ENCODE assay signal across 30 cellular contexts in genomic region chrX:18890724-18891560, GRCh38.
DNase-seq lines count a peak whose midpoint lies in the region; ATAC-seq, FAIRE-seq and TF ChIP-seq lines count a peak whose summit lies in the region.
"Had no signal": no experiment of that assay in that cellular context is flagged by ENCODE, and none has a peak within 500 bp of the region (broad histone marks: within the 10 kb centered on the region; RNA-seq: fewer than 3 reads in every experiment).

No MANE protein-coding gene starts in this region.

- 94% methylated on average over 8 of the region's 24 CpGs for WGBS in HepG2 (ENCODE audit: low lambda C conversion rate)
- WGBS in right lobe of liver (ENCODE audit: insufficient coverage, low coverage, low lambda C conversion rate, missing lambda C conversion rate) = 78% methylated on average over 8 of the region's 24 CpGs
- WGBS in thymus = 51% methylated on average over 24 of the region's 24 CpGs
- 55 to 85% methylated on average over 4 to 9 of the region's 24 CpGs for WGBS in esophagus squamous epithelium, 2 donors
- WGBS in testis, 2 donors = 81 to 97% methylated on average over 4 to 21 of the region's 24 CpGs

- no peak overlapping the region for H3K4me3 Mint-ChIP-seq in T-helper 2 cell treated with Interferon-gamma antibody and Interleukin-4, amounts not matched to agents 5 μg/mL and 100 μg/mL, for 36 hours
- H3K4me3 Mint-ChIP-seq: activated CD8-positive, alpha-beta memory T cell treated with anti-CD3 and anti-CD28 coated beads, Interleukin-2, amount 10 ng/mL, durations not matched to agents 7 days and 5 days; endodermal cell; immature natural killer cell; stimulated activated naive CD8-positive, alpha-beta T cell treated with anti-CD3 and anti-CD28 coated beads, Interleukin-15, Interleukin-2, amounts not matched to agents 100 ng/mL and 50 ng/mL, for 24 hours had no signal

- H2AFZ ChIP-seq in HepG2 (ENCODE audit: low read length) = no peak overlapping the region

- ATAC-seq in HepG2 (no peak), right lobe of liver (no peak)
- ATAC-seq: activated CD8-positive, alpha-beta memory T cell treated with anti-CD3 and anti-CD28 coated beads, Interleukin-2, amount 10 ng/mL, durations not matched to agents 7 days and 5 days; gastroesophageal sphincter; left lobe of liver; PC-3; Right ventricle myocardium inferior had no signal

- no peaks in the 10 kb centered on the region for H3K9me3 Mint-ChIP-seq in T-helper 2 cell treated with Interferon-gamma antibody and Interleukin-4, amounts not matched to agents 5 μg/mL and 100 μg/mL, for 36 hours
- H3K9me3 Mint-ChIP-seq: stimulated activated naive CD8-positive, alpha-beta T cell treated with anti-CD3 and anti-CD28 coated beads, Interleukin-15, Interleukin-2, amounts not matched to agents 100 ng/mL and 50 ng/mL, for 24 hours had no signal

- H3K36me3 ChIP-seq in HepG2 (replicated peaks in 1 of 2; ENCODE audit: control insufficient read depth in 1 of 2, insufficient read depth in 2 of 2, low read length in 2 of 2) (peaks cover 2 to 16% of the 10 kb centered on the region in 2 experiments; a peak in 3 of 5 replicates), right lobe of liver (peaks cover 0 to 3% (median 0%) of the 10 kb centered on the region in 4 donors), thymus (ENCODE audit: control insufficient read depth, insufficient read depth) (peaks cover 21% of the 10 kb centered on the region), esophagus squamous epithelium (peaks cover 0 to 13% (median 0%) of the 10 kb centered on the region in 3 donors), testis (ENCODE audit: low read depth, missing control alignments) (no peaks in the 10 kb centered on the region)
- H3K36me3 ChIP-seq: HAP-1, transverse colon had no signal

- H4K20me1 ChIP-seq in HepG2 (ENCODE audit: insufficient read depth, low read length) = no peaks in the 10 kb centered on the region

- TF ChIP-seq EP300 in HepG2 (IDR thresholded peaks at IDR 0.05; ENCODE audit: low read depth in 2 of 2, low read length in 2 of 2) (no peak), HepG2 (CRISPR knock-in tag; IDR thresholded peaks at IDR 0.05; ENCODE audit: borderline replicate concordance) (no peak)

- in situ Hi-C loops in HepG2 (cut with HindIII; ENCODE audit: extremely low pct_ligation_motif_present, low pct_unique_long_range_greater_than_20kb) = loop anchor here (25.0 kb wide), 1 partner anchor 279 kb away; no protein-coding TSS in a partner anchor

- H3K27ac ChIP-seq in HepG2 (ENCODE audit: extremely low read length, insufficient read depth, low read length) = no peak overlapping the region
- no peak overlapping the region for H3K27ac ChIP-seq in right lobe of liver
- peak overlapping the region; percentile 48 for H3K27ac ChIP-seq in thymus (ENCODE audit: low read depth)
- H3K27ac ChIP-seq in esophagus squamous epithelium = no peak overlapping the region
- H3K27ac ChIP-seq in testis = no peak overlapping the region
- H3K27ac ChIP-seq: gastroesophageal sphincter, skin epidermis, transverse colon, VCaP had no signal

- no peaks in the 10 kb centered on the region for H3K79me2 ChIP-seq in HepG2 (ENCODE audit: insufficient read depth, low read length)

- no peaks in the 10 kb centered on the region for H3K27me3 Mint-ChIP-seq in T-helper 2 cell treated with Interferon-gamma antibody and Interleukin-4, amounts not matched to agents 5 μg/mL and 100 μg/mL, for 36 hours (ENCODE audit: low read depth)
- H3K27me3 Mint-ChIP-seq: activated CD8-positive, alpha-beta memory T cell treated with anti-CD3 and anti-CD28 coated beads, Interleukin-2, amount 10 ng/mL, durations not matched to agents 7 days and 5 days; stimulated activated naive CD8-positive, alpha-beta T cell treated with anti-CD3 and anti-CD28 coated beads, Interleukin-15, Interleukin-2, amounts not matched to agents 100 ng/mL and 50 ng/mL, for 24 hours had no signal

- CTCF ChIA-PET in HepG2 (lab: Yijun Ruan, JAX; ENCODE audit: low intra/inter-chr PET ratio, low total read pairs) = no interaction called here

- no peak overlapping the region for H3K4me2 ChIP-seq in HepG2 (ENCODE audit: low read depth, low read length)

- H3K4me3 ChIP-seq in HepG2 (replicated peaks in 1 of 3; ENCODE audit: insufficient read depth in 1 of 3, low read depth in 2 of 3, low read length in 3 of 3) = no peak overlapping the region
- no peak overlapping the region for H3K4me3 ChIP-seq in right lobe of liver
- no peak overlapping the region for H3K4me3 ChIP-seq in thymus (ENCODE audit: low read length)
- no peak overlapping the region for H3K4me3 ChIP-seq in esophagus squamous epithelium
- H3K4me3 ChIP-seq in testis = no peak overlapping the region
- H3K4me3 ChIP-seq: gastroesophageal sphincter, HAP-1, skin epidermis, transverse colon had no signal

- H3K9me3 ChIP-seq in HepG2 (ENCODE audit: low read length) (no peaks in the 10 kb centered on the region), right lobe of liver (no peaks in the 10 kb centered on the region), thymus (ENCODE audit: control insufficient read depth) (no peaks in the 10 kb centered on the region), esophagus squamous epithelium (no peaks in the 10 kb centered on the region), testis (no peaks in the 10 kb centered on the region)
- H3K9me3 ChIP-seq: gastroesophageal sphincter, HAP-1, transverse colon had no signal

- FAIRE-seq in HepG2 (lab: Jason Lieb, UNC) = no peak
- FAIRE-seq: G401.6, GM19239 had no signal

- H3K27me3 ChIP-seq in HepG2 (ENCODE audit: control insufficient read depth in 1 of 2, insufficient read depth in 2 of 2, low read length in 2 of 2) (no peaks in the 10 kb centered on the region), right lobe of liver (no peaks in the 10 kb centered on the region), thymus (ENCODE audit: control insufficient read depth, insufficient read depth) (no peaks in the 10 kb centered on the region), esophagus squamous epithelium (no peaks in the 10 kb centered on the region), testis (no peaks in the 10 kb centered on the region)
- H3K27me3 ChIP-seq: gastroesophageal sphincter, transverse colon had no signal

- no TSS peak for BruUV-seq in HepG2 (replicated peaks; lab: Mats Ljungman, UMichigan)

- peaks cover 18% of the 10 kb centered on the region for H3K4me1 ChIP-seq in HepG2 (ENCODE audit: insufficient read depth, low read length)
- peaks cover 0 to 10% (median 0%) of the 10 kb centered on the region in 4 donors for H3K4me1 ChIP-seq in right lobe of liver
- H3K4me1 ChIP-seq in thymus (ENCODE audit: control insufficient read depth, insufficient read depth, low read length) = peaks cover 24% of the 10 kb centered on the region
- H3K4me1 ChIP-seq in esophagus squamous epithelium = peaks cover 0 to 40% (median 13%) of the 10 kb centered on the region in 3 donors
- H3K4me1 ChIP-seq in testis = peaks cover 5% of the 10 kb centered on the region

- TF ChIP-seq RAD21 in HepG2 (CRISPR knock-in tag; IDR thresholded peaks at IDR 0.05) = no peak

- peaks cover 11% of the 10 kb centered on the region for H3K4me1 Mint-ChIP-seq in T-helper 2 cell treated with Interferon-gamma antibody and Interleukin-4, amounts not matched to agents 5 μg/mL and 100 μg/mL, for 36 hours (ENCODE audit: low read depth)

- H3K36me3 Mint-ChIP-seq in T-helper 2 cell treated with Interferon-gamma antibody and Interleukin-4, amounts not matched to agents 5 μg/mL and 100 μg/mL, for 36 hours (ENCODE audit: low read depth) = no peaks in the 10 kb centered on the region
- H3K36me3 Mint-ChIP-seq: activated CD8-positive, alpha-beta memory T cell treated with anti-CD3 and anti-CD28 coated beads, Interleukin-2, amount 10 ng/mL, durations not matched to agents 7 days and 5 days; immature natural killer cell had no signal

- TF ChIP-seq POLR2A in HepG2 (IDR thresholded peaks at IDR 0.05; ENCODE audit: insufficient read depth in 1 of 2, low read depth in 2 of 2, low read length in 2 of 2) (no peak), right lobe of liver (IDR thresholded peaks at IDR 0.05) (no peak), esophagus squamous epithelium (IDR thresholded peaks at IDR 0.05) (no peak), testis (IDR thresholded peaks at IDR 0.05) (no peak)

- POLR2A ChIA-PET in HepG2 (lab: Yijun Ruan, JAX) = no interaction called here

- intact Hi-C loops in HepG2 (cut with micrococcal nuclease; ENCODE audit: unreplicated experiment) = no loop called here
- intact Hi-C loops in right lobe of liver (cut with DNase I) = no loop called here
- intact Hi-C loops in esophagus squamous epithelium (cut with DNase I) = no loop called here
- intact Hi-C loops in testis (cut with DNase I; ENCODE audit: low total_unique reads) = no loop called here

- TF ChIP-seq CTCF in HepG2 (CRISPR knock-in tag; IDR thresholded peaks at IDR 0.05) (no peak), right lobe of liver (IDR thresholded peaks at IDR 0.05) (no peak), esophagus squamous epithelium (IDR thresholded peaks at IDR 0.05) (no peak), testis (IDR thresholded peaks at IDR 0.05) (no peak)

- no peak overlapping the region for H3K9ac ChIP-seq in HepG2 (ENCODE audit: insufficient read depth, low read depth, low read length)

- H3K27ac Mint-ChIP-seq in T-helper 2 cell treated with Interferon-gamma antibody and Interleukin-4, amounts not matched to agents 5 μg/mL and 100 μg/mL, for 36 hours = no peak overlapping the region
- H3K27ac Mint-ChIP-seq: activated CD8-positive, alpha-beta memory T cell treated with anti-CD3 and anti-CD28 coated beads, Interleukin-2, amount 10 ng/mL, durations not matched to agents 7 days and 5 days; endodermal cell; immature natural killer cell; stimulated activated naive CD8-positive, alpha-beta T cell treated with anti-CD3 and anti-CD28 coated beads, Interleukin-15, Interleukin-2, amounts not matched to agents 100 ng/mL and 50 ng/mL, for 24 hours had no signal

- DNase-seq in HepG2 (ENCODE audit: low spot score) = no peak
- no peak for DNase-seq in right lobe of liver
- DNase-seq in NCI-H510A (lab: John Stamatoyannopoulos, UW) = peak; percentile 13
- DNase-seq in cerebellar cortex (ENCODE audit: low spot score) = peak; percentile 54
- no peak for DNase-seq in T-helper 2 cell treated with Interferon-gamma antibody and Interleukin-4, amounts not matched to agents 5 μg/mL and 100 μg/mL, for 36 hours (ENCODE audit: low spot score)
- DNase-seq in esophagus squamous epithelium (lab: John Stamatoyannopoulos, UW) = no peak
- DNase-seq in testis = no peak
- DNase-seq: activated CD4-positive, alpha-beta T cell treated with anti-CD3 and anti-CD28 coated beads, Interleukin-2, amount 50 U/mL, for 1 hour; activated CD8-positive, alpha-beta memory T cell treated with anti-CD3 and anti-CD28 coated beads, Interleukin-2, amount 10 ng/mL, durations not matched to agents 7 days and 5 days; activated naive CD4-positive, alpha-beta T cell treated with Interleukin-2 at 50 U/mL for 16 hours; activated T-cell treated with anti-CD3 and anti-CD28 coated beads, Interleukin-2, amount 50 U/mL, for 48 hours; cortex of kidney; endodermal cell; immature natural killer cell; IMR-90; mesendoderm; NCI-H446; NK-92 treated with Interleukin-12 subunit alpha and Interleukin-12 subunit beta, amount 100 ng/mL, for 24 hours; PC-3; transverse colon had no signal

TF ChIP-seq in HepG2, 621 proteins besides CTCF, POLR2A, EP300 and RAD21 (continues in another document):
- TF ChIP-seq ZNF564 (CRISPR knock-in tag; IDR thresholded peaks at IDR 0.05) (no peak), ZSCAN12 (CRISPR knock-in tag; IDR thresholded peaks at IDR 0.05) (no peak), SKI (IDR thresholded peaks at IDR 0.05; ENCODE audit: partially characterized antibody) (no peak)

Comparison
In these comparisons a context has a peak if more than half of its experiments do, and no peak if none do; other contexts are left out.
1. DNase-seq: peak in NCI-H510A (single experiment) and cerebellar cortex (single experiment); none in HepG2 (single experiment), right lobe of liver (0 of 3), T-helper 2 cell treated with Interferon-gamma antibody and Interleukin-4, amounts not matched to agents 5 μg/mL and 100 μg/mL, for 36 hours (single experiment), esophagus squamous epithelium (single experiment) and testis (single experiment).